ENCODE assay signal across 11 cellular contexts in genomic region chr4:72031868-72032619, GRCh38. TPM values are rescaled to one million over a fixed set of nuclear protein-coding genes. Genes with fewer than 3 reads are reported as not detected.
DNase-seq lines count a peak whose midpoint lies in the region; ATAC-seq and TF ChIP-seq lines count a peak whose summit lies in the region.
"Had no signal": no experiment of that assay in that cellular context is flagged by ENCODE, and none has a peak within 500 bp of the region (broad histone marks: within the 10 kb centered on the region; RNA-seq: fewer than 3 reads in every experiment).

Gene NPFFR2 (plus strand): TSS chr4:72032000. CDS start chr4:72128592, 96,592 bp downstream.

- no peaks in the 10 kb centered on the region for H3K27me3 Mint-ChIP-seq in MCF 10A (ENCODE audit: insufficient read depth, unreplicated experiment)
- H3K27me3 Mint-ChIP-seq in activated naive CD4-positive, alpha-beta T cell treated with anti-CD3 and anti-CD28 coated beads, Interleukin-2, amount 10 ng/mL, durations not matched to agents 7 days and 5 days = peaks cover 13% of the 10 kb centered on the region

- 12 to 13% methylated on average over 36 of the region's 36 CpGs for WGBS in lung, 2 donors

- POLR2A ChIA-PET in MCF 10A (lab: Yijun Ruan, JAX) = no interaction called here

- no TSS peak for BruUV-seq in MCF 10A (replicated peaks; lab: Mats Ljungman, UMichigan)

- H3K27me3 ChIP-seq in breast epithelium (peaks cover 0 to 6% of the 10 kb centered on the region in 2 donors), lung (ENCODE audit: control insufficient read depth, insufficient read depth) (no peaks in the 10 kb centered on the region), upper lobe of right lung (peaks cover 10% of the 10 kb centered on the region)

- no peaks in the 10 kb centered on the region for H3K36me3 Mint-ChIP-seq in MCF 10A (ENCODE audit: insufficient read depth, unreplicated experiment)
- H3K36me3 Mint-ChIP-seq in activated naive CD4-positive, alpha-beta T cell treated with anti-CD3 and anti-CD28 coated beads, Interleukin-2, amount 10 ng/mL, durations not matched to agents 7 days and 5 days = no peaks in the 10 kb centered on the region

- H3K4me3 Mint-ChIP-seq in MCF 10A (ENCODE audit: unreplicated experiment) = no peak within 1 kb of the TSS
- H3K4me3 Mint-ChIP-seq in activated naive CD4-positive, alpha-beta T cell treated with anti-CD3 and anti-CD28 coated beads, Interleukin-2, amount 10 ng/mL, durations not matched to agents 7 days and 5 days = no peak within 1 kb of the TSS

- H3K4me3 ChIP-seq in breast epithelium (peak within 1 kb of the TSS; percentile 9 to 54 (median 27)), epithelial cell of esophagus (ENCODE audit: low read length) (peak within 1 kb of the TSS; percentile 31), lung (no peak within 1 kb of the TSS), upper lobe of right lung (peak within 1 kb of the TSS; percentile 12)

- intact Hi-C loops in breast epithelium (cut with DNase I; ENCODE audit: low total_unique reads) = no loop called here
- intact Hi-C loops in MCF 10A (cut with micrococcal nuclease) = no loop called here
- intact Hi-C loops in upper lobe of right lung (cut with DNase I) = no loop called here

- no peak within 1 kb of the TSS for H3K27ac Mint-ChIP-seq in MCF 10A (ENCODE audit: low read depth, unreplicated experiment)
- H3K27ac Mint-ChIP-seq in activated naive CD4-positive, alpha-beta T cell treated with anti-CD3 and anti-CD28 coated beads, Interleukin-2, amount 10 ng/mL, durations not matched to agents 7 days and 5 days = no peak within 1 kb of the TSS

- no peaks in the 10 kb centered on the region for H3K4me1 Mint-ChIP-seq in MCF 10A (ENCODE audit: insufficient read depth, unreplicated experiment)
- H3K4me1 Mint-ChIP-seq in activated naive CD4-positive, alpha-beta T cell treated with anti-CD3 and anti-CD28 coated beads, Interleukin-2, amount 10 ng/mL, durations not matched to agents 7 days and 5 days = no peaks in the 10 kb centered on the region

- no peaks in the 10 kb centered on the region for H3K9me3 Mint-ChIP-seq in MCF 10A (ENCODE audit: unreplicated experiment)
- H3K9me3 Mint-ChIP-seq in activated naive CD4-positive, alpha-beta T cell treated with anti-CD3 and anti-CD28 coated beads, Interleukin-2, amount 10 ng/mL, durations not matched to agents 7 days and 5 days = no peaks in the 10 kb centered on the region

- TF ChIP-seq POLR2A in breast epithelium (IDR thresholded peaks at IDR 0.05) = no peak

- ATAC-seq in lung (ENCODE audit: insufficient read depth, low FRiP score) = peak; percentile 19
- peak; percentile 90 for ATAC-seq in upper lobe of right lung
- ATAC-seq in HG03439 (IDR thresholded peaks at IDR 0.05; ENCODE audit: unreplicated experiment) = no peak
- no peak for ATAC-seq in GM18520 (IDR thresholded peaks at IDR 0.05; ENCODE audit: unreplicated experiment)

- H3K9me3 ChIP-seq in breast epithelium (no peaks in the 10 kb centered on the region), lung (ENCODE audit: control insufficient read depth in 2 of 2, insufficient read depth in 1 of 2, low read length in 1 of 2) (no peaks in the 10 kb centered on the region), upper lobe of right lung (no peaks in the 10 kb centered on the region)

- TF ChIP-seq CTCF in breast epithelium (IDR thresholded peaks at IDR 0.05) = no peak
- TF ChIP-seq CTCF in MCF 10A (IDR thresholded peaks at IDR 0.05; ENCODE audit: unreplicated experiment) = no peak
- no peak for TF ChIP-seq CTCF in epithelial cell of esophagus (IDR thresholded peaks at IDR 0.05; ENCODE audit: insufficient read depth, low read depth, low read length, missing control alignments)
- TF ChIP-seq CTCF in lung (IDR thresholded peaks at IDR 0.05; ENCODE audit: control extremely low read depth, extremely low read depth) = no peak
- TF ChIP-seq CTCF in upper lobe of right lung (IDR thresholded peaks at IDR 0.05) = no peak

- no peak for DNase-seq in breast epithelium (ENCODE audit: low spot score in 2 of 2)
- no peak for DNase-seq in MCF 10A (ENCODE audit: unreplicated experiment)
- peak; percentile 49 for DNase-seq in epithelial cell of esophagus (ENCODE audit: low read depth)
- peak; percentile 29 for DNase-seq in lung (ENCODE audit: low spot score)
- peak; percentile 77 for DNase-seq in upper lobe of right lung
- DNase-seq in activated naive CD4-positive, alpha-beta T cell treated with anti-CD3 and anti-CD28 coated beads, Interleukin-2, amount 10 ng/mL, durations not matched to agents 7 days and 5 days = no peak
- DNase-seq: activated gamma-delta T cell had no signal

- H3K4me1 ChIP-seq in breast epithelium (no peaks in the 10 kb centered on the region), lung (ENCODE audit: control insufficient read depth in 2 of 2, insufficient read depth in 2 of 2, low read length in 2 of 2) (no peaks in the 10 kb centered on the region), upper lobe of right lung (no peaks in the 10 kb centered on the region)

- H3K36me3 ChIP-seq in breast epithelium (no peaks in the 10 kb centered on the region), lung (ENCODE audit: control insufficient read depth in 2 of 2, insufficient read depth in 2 of 2, low read length in 2 of 2) (no peaks in the 10 kb centered on the region), upper lobe of right lung (no peaks in the 10 kb centered on the region)

- CTCF ChIA-PET in MCF 10A (lab: Yijun Ruan, JAX) = interaction anchor here (1.2 kb wide), 1 partner anchor 298 kb away, joined by 3 read pairs; no protein-coding TSS in a partner anchor
- CTCF ChIA-PET in activated naive CD4-positive, alpha-beta T cell treated with anti-CD3 and anti-CD28 coated beads, Interleukin-2, amount 10 ng/mL, durations not matched to agents 7 days and 5 days (lab: Charles Lee) = no interaction called here

- H3K27ac ChIP-seq in breast epithelium = no peak within 1 kb of the TSS
- no peak within 1 kb of the TSS for H3K27ac ChIP-seq in lung (ENCODE audit: low read depth in 1 of 2, low read length in 1 of 2)
- H3K27ac ChIP-seq in upper lobe of right lung = no peak within 1 kb of the TSS

RNA-seq across cellular contexts. Expression of gene NPFFR2, which starts in this region (rescaled TPM):
- total RNA-seq in breast epithelium (under 1 TPM in 1 of 3 donors, not detected in 2; 0.29 TPM), MCF 10A (2022) (not detected in 2 replicates), lung (not detected), upper lobe of right lung (not detected)
- not detected for polyA plus RNA-seq in lung
- total RNA-seq: lower leg skin, SK-MEL-5 had no signal

Comparison
In these comparisons a context has a peak if more than half of its experiments do, and no peak if none do; other contexts are left out.
1. Peak in DNase-seq and ATAC-seq in lung; RNA of the gene not detected or under 1 TPM.
2. Peak in DNase-seq, ATAC-seq and H3K4me3 ChIP-seq in upper lobe of right lung; RNA of the gene not detected or under 1 TPM.